In the genomic region with DNA sequence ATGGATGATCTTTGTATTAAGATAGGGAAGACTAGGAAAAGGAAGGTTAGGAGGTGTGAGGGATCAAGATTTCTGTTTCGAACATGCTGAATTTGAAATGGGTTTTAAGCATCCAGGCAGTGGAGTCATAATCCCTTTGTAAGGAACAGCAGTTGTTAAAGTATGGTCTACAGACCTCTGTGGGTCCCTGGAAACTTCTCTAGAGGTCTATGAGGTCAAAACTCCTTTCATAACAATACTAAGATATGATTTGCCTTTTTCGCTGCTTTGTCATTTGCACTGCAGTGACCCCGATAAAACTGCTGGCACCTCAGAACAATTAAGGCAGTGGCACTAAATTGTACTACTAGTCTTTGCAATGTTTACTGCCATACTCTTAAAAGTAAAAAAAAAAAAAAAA, we compare ENCODE assay signal across 10 cellular contexts. TPM values are rescaled to one million over a fixed set of nuclear protein-coding genes. Genes with fewer than 3 reads are reported as not detected.
A peak's percentile ranks its signal among the peaks of the same experiment; 100 is the strongest.
DNase-seq lines count a peak whose midpoint lies in the region; ATAC-seq and TF ChIP-seq lines count a peak whose summit lies in the region.
"Had no signal": no experiment of that assay in that cellular context is flagged by ENCODE, and none has a peak within 500 bp of the region (broad histone marks: within the 10 kb centered on the region; RNA-seq: fewer than 3 reads in every experiment).

No MANE protein-coding gene starts in this region.

- no peak for TF ChIP-seq POLR2A in HCT116 (IDR thresholded peaks at IDR 0.05; ENCODE audit: borderline replicate concordance, extremely low read depth, insufficient read depth, insufficient read length)

- TF ChIP-seq CTCF in HCT116 (IDR thresholded peaks at IDR 0.05 in 2 of 3, conservative IDR thresholded peaks at IDR 0.05 in 1 of 3; ENCODE audit: borderline replicate concordance in 1 of 3, insufficient read depth in 1 of 3, low read depth in 2 of 3, low read length in 2 of 3) (no peak), VCaP (conservative IDR thresholded peaks at IDR 0.05) (no peak)

- H3K4me3 ChIP-seq in BLaER1 (peak overlapping the region; percentile 82), HCT116 (replicated peaks in 1 of 2; ENCODE audit: low read depth in 1 of 2, low read length in 2 of 2) (peak overlapping the region; percentile 92 to 96), iPS-20b (ENCODE audit: low read length) (peak overlapping the region; percentile 98)

- POLR2A ChIA-PET in HCT116 (lab: Charles Lee), result no interaction called here

- no peak overlapping the region for H2AFZ ChIP-seq in HCT116 (ENCODE audit: low read depth, low read length, poor library complexity, severe bottlenecking)

- H3K4me1 ChIP-seq in BLaER1, result peaks cover 35% of the 10 kb centered on the region
- peaks cover 12 to 18% of the 10 kb centered on the region in 2 experiments for H3K4me1 ChIP-seq in HCT116 (ENCODE audit: control insufficient read depth in 1 of 2, insufficient read depth in 2 of 2, low read length in 2 of 2)
- peaks cover 7% of the 10 kb centered on the region; the same call in 1 of the 2 replicates for H3K4me1 ChIP-seq in iPS-20b (ENCODE audit: insufficient read depth, low read length)

- RAD21 ChIA-PET in HCT116 (lab: Charles Lee; ENCODE audit: low non-redundant PET in 1 of 2, low total read pairs in 2 of 2, uncharacterized antibody in 2 of 2, unreplicated experiment in 2 of 2), result no interaction called here

- H3K27me3 ChIP-seq in BLaER1, result no peaks in the 10 kb centered on the region
- H3K27me3 ChIP-seq in HCT116 (ENCODE audit: insufficient read depth, low read length), result no peaks in the 10 kb centered on the region
- H3K27me3 ChIP-seq in iPS-20b (ENCODE audit: insufficient read depth, low read length), result no peaks in the 10 kb centered on the region

- BruUV-seq in HCT116 (replicated peaks; lab: Mats Ljungman, UMichigan), result no TSS peak

- intact Hi-C loops in HCT116 (cut with micrococcal nuclease), result no loop called here

- H4K20me1 ChIP-seq in BLaER1 (no peaks in the 10 kb centered on the region), HCT116 (ENCODE audit: insufficient read depth) (no peaks in the 10 kb centered on the region)

- DNase-seq in HCT116 (ENCODE audit: low read depth, low spot score) (no peak), DMS79 (lab: John Stamatoyannopoulos, UW) (no peak), NOMO-1 treated with dmso at 0.1 percent for 144 hours (lab: John Stamatoyannopoulos, UW; ENCODE audit: unreplicated experiment) (no peak), occipital lobe (lab: John Stamatoyannopoulos, UW) (no peak)
- DNase-seq: activated gamma-delta T cell treated with Interleukin-2 at 50 U/mL for 16 hours, GOT3 had no signal

- H3K27ac ChIP-seq in BLaER1 (peak overlapping the region; percentile 99; the same call in 1 of the 2 replicates), HCT116 (ENCODE audit: low read depth, low read length) (no peak overlapping the region), VCaP (peak overlapping the region; percentile 91), iPS-20b (ENCODE audit: low read length) (no peak overlapping the region)

- H3K9me2 ChIP-seq in HCT116 (ENCODE audit: insufficient read depth), result no peaks in the 10 kb centered on the region

- H3K4me2 ChIP-seq in BLaER1, result peak overlapping the region; percentile 95
- H3K4me2 ChIP-seq in HCT116 (ENCODE audit: low read length), result peak overlapping the region; percentile 82

- TF ChIP-seq RAD21 in HCT116 (IDR thresholded peaks at IDR 0.05; ENCODE audit: low read depth), result no peak

- H3K9me3 ChIP-seq in BLaER1 (no peaks in the 10 kb centered on the region), HCT116 (ENCODE audit: control insufficient read depth in 1 of 2, insufficient read depth in 1 of 2, low read depth in 1 of 2, low read length in 2 of 2) (no peaks in the 10 kb centered on the region), iPS-20b (ENCODE audit: insufficient read depth, low read depth, low read length) (no peaks in the 10 kb centered on the region)

- peak overlapping the region; percentile 97 for H3K9ac ChIP-seq in BLaER1
- peak overlapping the region; percentile 92 for H3K9ac ChIP-seq in HCT116 (ENCODE audit: low read length)
- H3K9ac ChIP-seq in iPS-20b (ENCODE audit: low read depth, low read length), result peak overlapping the region; percentile 98; the same call in 1 of the 2 replicates

- peaks cover 61% of the 10 kb centered on the region for H3K79me2 ChIP-seq in HCT116 (ENCODE audit: insufficient read depth, low read length)

- ATAC-seq in HCT116 (no peak), HG02623 (IDR thresholded peaks at IDR 0.05; ENCODE audit: unreplicated experiment) (no peak)

- CTCF ChIA-PET in HCT116 (lab: Charles Lee), result no interaction called here

- H3K36me3 ChIP-seq in BLaER1 (peaks cover 33% of the 10 kb centered on the region), HCT116 (ENCODE audit: control insufficient read depth in 1 of 2, insufficient read depth in 2 of 2, low read length in 2 of 2) (peaks cover 19% of the 10 kb centered on the region in 2 experiments; a peak in 3 of 4 replicates), iPS-20b (ENCODE audit: insufficient read depth, low read depth, low read length) (peaks cover 42% of the 10 kb centered on the region)

TF ChIP-seq in HCT116, 20 proteins besides CTCF, POLR2A, EP300 and RAD21:
- TF ChIP-seq TCF7L2 (IDR thresholded peaks at IDR 0.05; ENCODE audit: borderline replicate concordance, extremely low read depth, insufficient read depth, insufficient read length) (no peak), YY1 (IDR thresholded peaks at IDR 0.05; ENCODE audit: extremely low read depth, insufficient replicate concordance, low read depth, low read length) (no peak), ELF1 (IDR thresholded peaks at IDR 0.05; ENCODE audit: borderline replicate concordance, low read depth) (no peak), CBX3 (IDR thresholded peaks at IDR 0.05; ENCODE audit: low read depth) (no peak), CEBPB (IDR thresholded peaks at IDR 0.05; ENCODE audit: low read depth) (no peak)
- TF ChIP-seq, protein P1, sequence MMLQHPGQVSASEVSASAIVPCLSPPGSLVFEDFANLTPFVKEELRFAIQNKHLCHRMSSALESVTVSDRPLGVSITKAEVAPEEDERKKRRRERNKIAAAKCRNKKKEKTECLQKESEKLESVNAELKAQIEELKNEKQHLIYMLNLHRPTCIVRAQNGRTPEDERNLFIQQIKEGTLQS (IDR thresholded peaks at IDR 0.05), result no peak
- TF ChIP-seq, protein P2, sequence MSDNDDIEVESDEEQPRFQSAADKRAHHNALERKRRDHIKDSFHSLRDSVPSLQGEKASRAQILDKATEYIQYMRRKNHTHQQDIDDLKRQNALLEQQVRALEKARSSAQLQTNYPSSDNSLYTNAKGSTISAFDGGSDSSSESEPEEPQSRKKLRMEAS (IDR thresholded peaks at IDR 0.05), result no peak
- TF ChIP-seq, protein P3, sequence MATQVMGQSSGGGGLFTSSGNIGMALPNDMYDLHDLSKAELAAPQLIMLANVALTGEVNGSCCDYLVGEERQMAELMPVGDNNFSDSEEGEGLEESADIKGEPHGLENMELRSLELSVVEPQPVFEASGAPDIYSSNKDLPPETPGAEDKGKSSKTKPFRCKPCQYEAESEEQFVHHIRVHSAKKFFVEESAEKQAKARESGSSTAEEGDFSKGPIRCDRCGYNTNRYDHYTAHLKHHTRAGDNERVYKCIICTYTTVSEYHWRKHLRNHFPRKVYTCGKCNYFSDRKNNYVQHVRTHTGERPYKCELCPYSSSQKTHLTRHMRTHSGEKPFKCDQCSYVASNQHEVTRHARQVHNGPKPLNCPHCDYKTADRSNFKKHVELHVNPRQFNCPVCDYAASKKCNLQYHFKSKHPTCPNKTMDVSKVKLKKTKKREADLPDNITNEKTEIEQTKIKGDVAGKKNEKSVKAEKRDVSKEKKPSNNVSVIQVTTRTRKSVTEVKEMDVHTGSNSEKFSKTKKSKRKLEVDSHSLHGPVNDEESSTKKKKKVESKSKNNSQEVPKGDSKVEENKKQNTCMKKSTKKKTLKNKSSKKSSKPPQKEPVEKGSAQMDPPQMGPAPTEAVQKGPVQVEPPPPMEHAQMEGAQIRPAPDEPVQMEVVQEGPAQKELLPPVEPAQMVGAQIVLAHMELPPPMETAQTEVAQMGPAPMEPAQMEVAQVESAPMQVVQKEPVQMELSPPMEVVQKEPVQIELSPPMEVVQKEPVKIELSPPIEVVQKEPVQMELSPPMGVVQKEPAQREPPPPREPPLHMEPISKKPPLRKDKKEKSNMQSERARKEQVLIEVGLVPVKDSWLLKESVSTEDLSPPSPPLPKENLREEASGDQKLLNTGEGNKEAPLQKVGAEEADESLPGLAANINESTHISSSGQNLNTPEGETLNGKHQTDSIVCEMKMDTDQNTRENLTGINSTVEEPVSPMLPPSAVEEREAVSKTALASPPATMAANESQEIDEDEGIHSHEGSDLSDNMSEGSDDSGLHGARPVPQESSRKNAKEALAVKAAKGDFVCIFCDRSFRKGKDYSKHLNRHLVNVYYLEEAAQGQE (IDR thresholded peaks at IDR 0.05; ENCODE audit: low read depth), result no peak
- TF ChIP-seq, protein P4, sequence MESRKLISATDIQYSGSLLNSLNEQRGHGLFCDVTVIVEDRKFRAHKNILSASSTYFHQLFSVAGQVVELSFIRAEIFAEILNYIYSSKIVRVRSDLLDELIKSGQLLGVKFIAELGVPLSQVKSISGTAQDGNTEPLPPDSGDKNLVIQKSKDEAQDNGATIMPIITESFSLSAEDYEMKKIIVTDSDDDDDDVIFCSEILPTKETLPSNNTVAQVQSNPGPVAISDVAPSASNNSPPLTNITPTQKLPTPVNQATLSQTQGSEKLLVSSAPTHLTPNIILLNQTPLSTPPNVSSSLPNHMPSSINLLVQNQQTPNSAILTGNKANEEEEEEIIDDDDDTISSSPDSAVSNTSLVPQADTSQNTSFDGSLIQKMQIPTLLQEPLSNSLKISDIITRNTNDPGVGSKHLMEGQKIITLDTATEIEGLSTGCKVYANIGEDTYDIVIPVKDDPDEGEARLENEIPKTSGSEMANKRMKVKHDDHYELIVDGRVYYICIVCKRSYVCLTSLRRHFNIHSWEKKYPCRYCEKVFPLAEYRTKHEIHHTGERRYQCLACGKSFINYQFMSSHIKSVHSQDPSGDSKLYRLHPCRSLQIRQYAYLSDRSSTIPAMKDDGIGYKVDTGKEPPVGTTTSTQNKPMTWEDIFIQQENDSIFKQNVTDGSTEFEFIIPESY (IDR thresholded peaks at IDR 0.05; ENCODE audit: extremely low read depth, insufficient replicate concordance, low read length), result no peak

RNA-seq across cellular contexts. Expression of a gene that starts 1.5 kb away (rescaled TPM):
- total RNA-seq in HCT116 (2021; ENCODE audit: unreplicated experiment) (28.2 TPM), occipital lobe (5.5 TPM)
- 8.7 and 12.2 TPM in 2 replicates for polyA plus RNA-seq in HCT116 (2012)

RNA-seq across cellular contexts. Expression of a gene that starts 21.8 kb away (rescaled TPM):
- total RNA-seq in HCT116 (2021; ENCODE audit: unreplicated experiment) (27.1 TPM), occipital lobe (23.9 TPM)
- 39.2 and 43.5 TPM in 2 replicates for polyA plus RNA-seq in HCT116 (2012)

Comparison
In these comparisons a context has a peak if more than half of its experiments do, and no peak if none do; other contexts are left out.
1. H3K27ac ChIP-seq: peak in BLaER1 (single experiment) and VCaP (single experiment); none in HCT116 (single experiment) and iPS-20b (single experiment).
2. Peak in every context shown above with its lines, with median percentiles within 50 percentile points of each other: H3K4me3 ChIP-seq and H3K9ac ChIP-seq.